8 cellular contexts compared by ENCODE assay signal in the genomic region with DNA sequence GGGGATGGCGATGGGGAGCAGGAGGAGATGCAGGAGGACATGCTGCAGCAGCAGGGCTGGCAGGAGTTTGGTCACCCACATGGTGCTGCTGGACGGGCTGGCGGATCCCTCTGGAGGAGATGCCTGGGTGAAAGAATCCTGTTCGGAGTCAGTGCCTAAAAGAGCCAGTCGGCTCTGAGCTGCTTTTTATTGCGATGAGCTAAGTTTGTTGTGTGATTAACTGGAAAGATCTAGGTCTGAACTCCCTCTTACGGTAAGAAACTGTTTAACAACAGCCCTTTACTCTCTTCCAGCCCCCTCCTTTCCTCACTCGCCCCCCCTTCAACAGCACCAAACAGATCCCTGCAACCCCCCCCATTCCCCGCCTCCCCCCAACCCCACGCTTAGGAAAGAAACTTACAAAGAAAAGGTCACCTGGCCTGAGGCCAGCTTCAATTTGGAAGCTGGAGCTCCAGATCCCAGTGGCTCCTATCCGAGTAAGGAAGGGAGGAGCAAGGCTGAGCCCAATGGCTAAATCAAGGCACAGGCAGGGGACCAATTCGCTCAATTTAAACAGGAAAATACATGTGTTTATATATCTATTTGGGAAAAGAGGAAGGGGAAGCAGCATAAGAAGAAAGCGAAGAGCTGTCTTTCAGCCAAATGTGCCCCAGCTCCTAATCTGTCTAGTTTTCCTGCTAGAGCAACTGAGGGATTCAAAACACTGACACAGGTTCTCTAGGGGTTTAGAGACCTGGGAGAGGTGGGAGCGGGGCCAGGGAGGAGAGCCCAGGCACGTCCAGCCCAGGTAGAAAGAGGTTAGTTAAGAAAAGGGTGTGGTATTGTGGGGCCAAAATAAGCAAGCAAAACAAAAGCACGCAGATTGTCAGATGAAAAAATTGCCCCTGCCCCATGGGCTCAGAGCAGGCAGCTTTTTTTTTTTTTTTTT. TPM values are rescaled to one million over a fixed set of nuclear protein-coding genes. Genes with fewer than 3 reads are reported as not detected.
DNase-seq lines count a peak whose midpoint lies in the region; ATAC-seq and TF ChIP-seq lines count a peak whose summit lies in the region.

Gene HGF, minus strand, starts transcription at position 157 of the 928 bp plus-strand sequence. Its CDS starts 76 bp downstream, at position 81.

- H3K27ac ChIP-seq in naive thymus-derived CD4-positive, alpha-beta T cell (ENCODE audit: low read depth, low read length), result no peak within 1 kb of the TSS

- peak within 1 kb of the TSS; percentile 24 for H3K4me3 ChIP-seq in BJ (ENCODE audit: low read depth, low read length)
- no peak within 1 kb of the TSS for H3K4me3 ChIP-seq in naive thymus-derived CD4-positive, alpha-beta T cell (ENCODE audit: low read length)

- no peaks in the 10 kb centered on the region for H3K27me3 ChIP-seq in BJ (ENCODE audit: control insufficient read depth, insufficient read depth, low read length)
- H3K27me3 ChIP-seq in naive thymus-derived CD4-positive, alpha-beta T cell (ENCODE audit: control insufficient read depth in 2 of 2, insufficient read depth in 2 of 2, low read length in 2 of 2), result no peaks in the 10 kb centered on the region

- peaks cover 0 to 4% (median 0%) of the 10 kb centered on the region in 5 donors for H3K27me3 Mint-ChIP-seq in naive thymus-derived CD4-positive, alpha-beta T cell

- no peak within 1 kb of the TSS for H3K27ac Mint-ChIP-seq in naive thymus-derived CD4-positive, alpha-beta T cell

- H3K4me1 ChIP-seq in naive thymus-derived CD4-positive, alpha-beta T cell (ENCODE audit: control insufficient read depth in 2 of 2, insufficient read depth in 2 of 2, low read length in 2 of 2), result no peaks in the 10 kb centered on the region

- no peaks in the 10 kb centered on the region for H3K9me3 ChIP-seq in naive thymus-derived CD4-positive, alpha-beta T cell (ENCODE audit: control insufficient read depth in 2 of 3, low read length in 3 of 3)

- DNase-seq in BJ (ENCODE audit: low read depth) (peak; percentile 19), NCI-H446 treated with DMSO at 0.1 percent for 48 hours (lab: John Stamatoyannopoulos, UW) (peak; percentile 77), NCI-H1092 treated with DMSO at 0.1 percent for 48 hours (lab: John Stamatoyannopoulos, UW) (no peak), SW 1271 (lab: John Stamatoyannopoulos, UW) (no peak), MV-4-11 (lab: John Stamatoyannopoulos, UW) (no peak)
- no peak for DNase-seq in naive thymus-derived CD4-positive, alpha-beta T cell
- DNase-seq in effector CD8-positive, alpha-beta T cell (lab: John Stamatoyannopoulos, UW), result no peak

- no peaks in the 10 kb centered on the region for H3K36me3 Mint-ChIP-seq in naive thymus-derived CD4-positive, alpha-beta T cell

- H3K9me3 Mint-ChIP-seq in naive thymus-derived CD4-positive, alpha-beta T cell, result peaks cover 0 to 6% (median 2%) of the 10 kb centered on the region in 11 donors

- CTCF ChIA-PET in BJ (lab: Yijun Ruan, JAX), result interaction anchor here (0.7 to 1.9 kb wide), 8 partner anchors 10 to 958 kb away, joined by 3 to 8 read pairs (median 4); no protein-coding TSS in a partner anchor
- CTCF ChIA-PET in naive thymus-derived CD4-positive, alpha-beta T cell (lab: Charles Lee), result no interaction called here

- intact Hi-C loops in naive thymus-derived CD4-positive, alpha-beta T cell (cut with micrococcal nuclease), result no loop called here

- peak; percentile 25 for ATAC-seq in esophagus mucosa
- ATAC-seq in naive thymus-derived CD4-positive, alpha-beta T cell, result peak; percentile 42

- H3K4me3 Mint-ChIP-seq in naive thymus-derived CD4-positive, alpha-beta T cell, result peak within 1 kb of the TSS in 2 of 10 donors; percentile 37 to 58

- peaks cover 0 to 6% (median 3%) of the 10 kb centered on the region in 7 donors for H3K4me1 Mint-ChIP-seq in naive thymus-derived CD4-positive, alpha-beta T cell

- TF ChIP-seq CTCF in BJ (IDR thresholded peaks at IDR 0.05; ENCODE audit: insufficient read depth, low read depth, low read length), result peak; percentile 37

- no peaks in the 10 kb centered on the region for H3K36me3 ChIP-seq in BJ (ENCODE audit: control insufficient read depth, insufficient read depth, low read length)
- no peaks in the 10 kb centered on the region for H3K36me3 ChIP-seq in naive thymus-derived CD4-positive, alpha-beta T cell (ENCODE audit: control insufficient read depth in 2 of 3, insufficient read depth in 3 of 3, low read length in 3 of 3)

- POLR2A ChIA-PET in BJ (lab: Charles Lee), result no interaction called here
- POLR2A ChIA-PET in naive thymus-derived CD4-positive, alpha-beta T cell (lab: Charles Lee), result no interaction called here

RNA-seq across cellular contexts. Expression of gene HGF, which starts in this region (rescaled TPM):
- 1.1 and 1.5 TPM in 2 replicates for polyA plus RNA-seq in BJ (2011; rRNA removed)
- 0.90 and 1.1 TPM in 2 replicates for polyA minus RNA-seq in BJ (2011; rRNA and poly(A)+ RNA removed)
- total RNA-seq in esophagus mucosa, result 0.76 TPM
- total RNA-seq in naive thymus-derived CD4-positive, alpha-beta T cell, result 1 to 10 TPM in 2 of 5 experiments, not detected in 3; 1.4 to 4.3 TPM
- not detected for polyA plus RNA-seq in naive thymus-derived CD4-positive, alpha-beta T cell

Comparison
In these comparisons a context has a peak if more than half of its experiments do, and no peak if none do; other contexts are left out.
1. Peak in ATAC-seq in esophagus mucosa; RNA of the gene not detected or under 1 TPM.
2. DNase-seq: peak in BJ (single experiment) and NCI-H446 treated with DMSO at 0.1 percent for 48 hours (single experiment); none in naive thymus-derived CD4-positive, alpha-beta T cell (0 of 9), NCI-H1092 treated with DMSO at 0.1 percent for 48 hours (single experiment), SW 1271 (0 of 2), effector CD8-positive, alpha-beta T cell (single experiment) and MV-4-11 (single experiment).